Comparison of ENCODE assay signal across 8 cellular contexts in genomic region chr17:62652251-62653001, GRCh38. TPM values are rescaled to one million over a fixed set of nuclear protein-coding genes. Genes with fewer than 3 reads are reported as not detected.
DNase-seq lines count a peak whose midpoint lies in the region; ATAC-seq and TF ChIP-seq lines count a peak whose summit lies in the region.

No MANE protein-coding gene starts in this region.

- POLR2A ChIA-PET in IMR-90 (lab: Charles Lee; ENCODE audit: unreplicated experiment) = interaction anchor here (0.5 kb wide), 1 partner anchor 9 kb away, joined by 7 read pairs; no protein-coding TSS in a partner anchor
- POLR2A ChIA-PET in MCF 10A (lab: Yijun Ruan, JAX) = no interaction called here

- no peaks in the 10 kb centered on the region for H3K27me3 ChIP-seq in IMR-90 (ENCODE audit: control insufficient read depth, insufficient read depth, low read length)
- no peaks in the 10 kb centered on the region for H3K27me3 ChIP-seq in SJSA1 (replicated peaks)
- H3K27me3 ChIP-seq in smooth muscle cell (ENCODE audit: low read depth) = no peaks in the 10 kb centered on the region

- H3K79me1 ChIP-seq in IMR-90 (ENCODE audit: low read depth in 1 of 2, low read length in 2 of 2) = peaks cover 30 to 95% of the 10 kb centered on the region in 2 experiments

- peak overlapping the region; percentile 60 for H3K27ac ChIP-seq in IMR-90 (ENCODE audit: insufficient read depth, low read length)
- H3K27ac ChIP-seq in SJSA1 = peak overlapping the region; percentile 88
- H3K27ac ChIP-seq in smooth muscle cell (ENCODE audit: low read depth) = peak overlapping the region; percentile 77

- peak overlapping the region; percentile 21 for H3K9ac ChIP-seq in IMR-90 (ENCODE audit: low read depth, low read length)
- H3K9ac ChIP-seq in smooth muscle cell (ENCODE audit: low read depth) = peak overlapping the region; percentile 52

- H3K4me2 ChIP-seq in IMR-90 (ENCODE audit: low read depth, low read length) (peak overlapping the region; percentile 90), smooth muscle cell (peak overlapping the region; percentile 85)

- H3K9me3 ChIP-seq in IMR-90 (ENCODE audit: control insufficient read depth, insufficient read depth, low read length) = no peaks in the 10 kb centered on the region
- H3K9me3 ChIP-seq in SJSA1 (replicated peaks) = no peaks in the 10 kb centered on the region
- no peaks in the 10 kb centered on the region for H3K9me3 ChIP-seq in smooth muscle cell (replicated peaks; ENCODE audit: low read depth)

- WGBS in IMR-90 (ENCODE audit: extremely low coverage in 2 of 2, insufficient read length in 1 of 2), 2 experiments = 15% methylated on average over 22 of the region's 57 CpGs; no CpG with 5 or more reads in 1 of the 2 experiments
- WGBS in smooth muscle cell (ENCODE audit: low lambda C conversion rate) = 4% methylated on average over 41 of the region's 57 CpGs

- H4K20me1 ChIP-seq in IMR-90 (ENCODE audit: insufficient read depth, low read length) (peaks cover 55% of the 10 kb centered on the region), smooth muscle cell (ENCODE audit: low read depth) (peaks cover 100% of the 10 kb centered on the region)

- peak overlapping the region; percentile 95 for H2BK120ac ChIP-seq in IMR-90 (ENCODE audit: low read depth, low read length)

- H3K9me3 Mint-ChIP-seq in MCF 10A (ENCODE audit: unreplicated experiment) = no peaks in the 10 kb centered on the region

- TF ChIP-seq POLR2A in IMR-90 (IDR thresholded peaks at IDR 0.05; ENCODE audit: low read depth, low read length) = no peak

- peak overlapping the region; percentile 83 for H3K23ac ChIP-seq in IMR-90 (ENCODE audit: low read depth, low read length)

- H2AK5ac ChIP-seq in IMR-90 (ENCODE audit: low read depth, low read length) = peak overlapping the region; percentile 97

- H3K14ac ChIP-seq in IMR-90 (replicated peaks; ENCODE audit: low read depth, low read length) = peak overlapping the region; percentile 97

- H3K27ac Mint-ChIP-seq in MCF 10A (ENCODE audit: low read depth, unreplicated experiment) = no peak overlapping the region

- H2AFZ ChIP-seq in IMR-90 (replicated peaks; ENCODE audit: low read length, poor library complexity) (peak overlapping the region; percentile 88), smooth muscle cell (ENCODE audit: low read depth) (no peak overlapping the region)

- peaks cover 6% of the 10 kb centered on the region for H3K4me1 Mint-ChIP-seq in MCF 10A (ENCODE audit: insufficient read depth, unreplicated experiment)

- H4K5ac ChIP-seq in IMR-90 (ENCODE audit: low read depth, low read length) = peak overlapping the region; percentile 9

- CTCF ChIA-PET in IMR-90 (lab: Yijun Ruan, JAX) (no interaction called here), MCF 10A (lab: Yijun Ruan, JAX) (no interaction called here)

- in situ Hi-C loops in IMR-90 (cut with MboI; ENCODE audit: low sequenced_read_pairs) = no loop called here

- no peaks in the 10 kb centered on the region for H3K36me3 Mint-ChIP-seq in MCF 10A (ENCODE audit: insufficient read depth, unreplicated experiment)

- dilution Hi-C loops in IMR-90 (cut with HindIII; ENCODE audit: low sequenced_read_pairs, unreplicated experiment) = no loop called here

- peak overlapping the region; percentile 93 for H4K91ac ChIP-seq in IMR-90 (ENCODE audit: insufficient read depth, low read depth, low read length)

- H3F3A ChIP-seq in smooth muscle cell (ENCODE audit: low read depth) = peaks cover 24% of the 10 kb centered on the region

- peaks cover 69% of the 10 kb centered on the region for H3K79me2 ChIP-seq in smooth muscle cell (ENCODE audit: low read depth)

- peak overlapping the region; percentile 90 for H3K56ac ChIP-seq in IMR-90 (ENCODE audit: extremely low read depth, insufficient read depth, low read length)

- peak overlapping the region; percentile 98 for H3K4ac ChIP-seq in IMR-90 (ENCODE audit: low read depth, low read length)

- peak overlapping the region; percentile 34 for H3K4me3 ChIP-seq in IMR-90 (ENCODE audit: insufficient read depth, low read depth, low read length)
- peak overlapping the region; percentile 32 for H3K4me3 ChIP-seq in SJSA1
- H3K4me3 ChIP-seq in smooth muscle cell = peak overlapping the region; percentile 51

- peak; percentile 21 for ATAC-seq in IMR-90 (ENCODE audit: low read depth)

- TF ChIP-seq CTCF in IMR-90 (conservative IDR thresholded peaks at IDR 0.05; ENCODE audit: low read depth, low read length) (no peak), MCF 10A (IDR thresholded peaks at IDR 0.05; ENCODE audit: unreplicated experiment) (no peak), smooth muscle cell (IDR thresholded peaks at IDR 0.05; ENCODE audit: borderline replicate concordance, insufficient read depth, poor library complexity, severe bottlenecking) (no peak)

- intact Hi-C loops in IMR-90 (cut with micrococcal nuclease) = loop anchor here (10.0 kb wide), 1 partner anchor 98 kb away; no protein-coding TSS in a partner anchor
- intact Hi-C loops in MCF 10A (cut with micrococcal nuclease) = no loop called here

- H4K8ac ChIP-seq in IMR-90 (ENCODE audit: low read depth in 2 of 2, low read length in 2 of 2) = peak overlapping the region; percentile 68 to 88

- peak overlapping the region; percentile 86; the same call in 1 of the 3 replicates for H2BK15ac ChIP-seq in IMR-90 (ENCODE audit: low read depth, low read length)

- TF ChIP-seq RAD21 in IMR-90 (IDR thresholded peaks at IDR 0.05; ENCODE audit: low read length) = no peak

- peak; percentile 55 for DNase-seq in CMK (ENCODE audit: low read depth)
- DNase-seq in IMR-90 = peak; percentile 75
- DNase-seq in SJSA1 (ENCODE audit: low read depth in 1 of 2, low spot score in 2 of 2) = peak; percentile 90 to 95
- peak; percentile 65 for DNase-seq in MCF 10A (ENCODE audit: unreplicated experiment)
- DNase-seq in islet precursor cell = peak; percentile 93
- no peak for DNase-seq in smooth muscle cell (lab: John Stamatoyannopoulos, UW; ENCODE audit: unreplicated experiment)
- no peak for DNase-seq in HPDE6-E6E7 (ENCODE audit: extremely low spot score)
- DNase-seq in COLO829 (ENCODE audit: low spot score) = no peak

- peak overlapping the region; percentile 75 for H2BK20ac ChIP-seq in IMR-90 (ENCODE audit: low read depth, low read length)

- peak overlapping the region; percentile 76 for H2BK5ac ChIP-seq in IMR-90 (ENCODE audit: low read depth, low read length, poor library complexity, severe bottlenecking)

- peaks cover 46% of the 10 kb centered on the region for H3K9me1 ChIP-seq in IMR-90 (ENCODE audit: insufficient read depth, low read length)

- H3K4me3 Mint-ChIP-seq in MCF 10A (ENCODE audit: unreplicated experiment) = peak overlapping the region; percentile 55

- H2AK9ac ChIP-seq in IMR-90 (replicated peaks; ENCODE audit: low read depth, low read length, poor library complexity) = peak overlapping the region; percentile 97

- BruUV-seq in IMR-90 (replicated peaks; lab: Mats Ljungman, UMichigan) (no TSS peak), MCF 10A (replicated peaks; lab: Mats Ljungman, UMichigan) (no TSS peak)

- H3K27me3 Mint-ChIP-seq in MCF 10A (ENCODE audit: insufficient read depth, unreplicated experiment) = no peaks in the 10 kb centered on the region

- peaks cover 10% of the 10 kb centered on the region for H3K36me3 ChIP-seq in IMR-90 (ENCODE audit: control insufficient read depth, insufficient read depth, low read length)
- H3K36me3 ChIP-seq in SJSA1 = peaks cover 15% of the 10 kb centered on the region
- no peaks in the 10 kb centered on the region for H3K36me3 ChIP-seq in smooth muscle cell (ENCODE audit: low read depth)

- H3K4me1 ChIP-seq in IMR-90 (ENCODE audit: control insufficient read depth, insufficient read depth, low read length) (peaks cover 36% of the 10 kb centered on the region), SJSA1 (replicated peaks) (peaks cover 61% of the 10 kb centered on the region), smooth muscle cell (ENCODE audit: low read depth) (peaks cover 31% of the 10 kb centered on the region)

- peak overlapping the region; percentile 57 for H3K18ac ChIP-seq in IMR-90 (ENCODE audit: low read depth, low read length)

TF ChIP-seq in IMR-90, 13 proteins besides CTCF, POLR2A, EP300 and RAD21:
- TF ChIP-seq MAZ (IDR thresholded peaks at IDR 0.05; ENCODE audit: borderline replicate concordance, low read depth, low read length) (peak; percentile 62), BHLHE40 (IDR thresholded peaks at IDR 0.05; ENCODE audit: low read depth, low read length) (no peak), FOS (IDR thresholded peaks at IDR 0.05; ENCODE audit: low read depth, low read length) (0 out of 2 replicates have a peak, but pooled peaks have one; percentile 18), CEBPB (IDR thresholded peaks at IDR 0.05; ENCODE audit: low read depth, low read length) (peak; percentile 42; the same call in 1 of the 2 replicates), RCOR1 (IDR thresholded peaks at IDR 0.05; ENCODE audit: insufficient replicate concordance, low read length) (no peak)
TF ChIP-seq in IMR-90: peak in this region for 3.

RNA-seq across cellular contexts. Expression of gene MRC2, which starts 25.0 kb away (rescaled TPM):
- total RNA-seq in IMR-90 (2012; rRNA removed) (37.5 and 39.3 TPM in 2 replicates), MCF 10A (2022) (6.7 and 12.3 TPM in 2 replicates), smooth muscle cell (177 and 215 TPM in 2 replicates)
- polyA plus RNA-seq in IMR-90 (2012; rRNA removed) (137 and 152 TPM in 2 replicates), smooth muscle cell (333 and 489 TPM in 2 replicates)
- polyA plus RNA-seq in IMR-90 (2012; cell fraction: cytosol; rRNA removed) = 88.6 and 140 TPM in 2 replicates
- polyA plus RNA-seq in IMR-90 (2012; cell fraction: nucleus; rRNA removed; ENCODE audit: low replicate concordance) = 194 and 479 TPM in 2 replicates
- total RNA-seq in SJSA1 (2014; rRNA removed; shearing (Covaris generic)) = 202 and 254 TPM in 2 replicates

Comparison
In these comparisons a context has a peak if more than half of its experiments do, and no peak if none do; other contexts are left out.
1. DNase-seq: peak in CMK (single experiment), IMR-90 (single experiment), SJSA1 (2 of 2), MCF 10A (single experiment) and islet precursor cell (single experiment); none in smooth muscle cell (single experiment), HPDE6-E6E7 (single experiment) and COLO829 (single experiment).
2. Peak in every context shown above with its lines, with median percentiles within 50 percentile points of each other: H3K27ac ChIP-seq and H3K4me3 ChIP-seq.